Comparison of ENCODE assay signal across 35 cellular contexts in genomic region chr9:101341958-101342357, GRCh38. TPM values are rescaled to one million over a fixed set of nuclear protein-coding genes. Genes with fewer than 3 reads are reported as not detected.
"Had no signal": no experiment of that assay in that cellular context is flagged by ENCODE, and none has a peak within 500 bp of the region (broad histone marks: within the 10 kb centered on the region; RNA-seq: fewer than 3 reads in every experiment).

No MANE protein-coding gene starts in this region.

- ATAC-seq: activated CD8-positive, alpha-beta T cell treated with anti-CD3 and anti-CD28 coated beads for 36 hours; activated naive CD4-positive, alpha-beta T cell treated with anti-CD3 and anti-CD28 coated beads, Interleukin-2, amount 50 U/mL, for 72 hours; activated T-cell treated with anti-CD3 and anti-CD28 coated beads, Interleukin-2, amount 50 U/mL, for 4 hours; activated T-cell treated with anti-CD3 and anti-CD28 coated beads, Interleukin-2, amount 50 U/mL, for 72 hours; activated T-helper 17 cell treated with anti-CD3 and anti-CD28 coated beads, Interleukin-2, amount 50 U/mL, for 72 hours had no signal

- H3K36me3 ChIP-seq: adrenal gland, cardiac muscle cell had no signal

- FAIRE-seq: astrocyte, bronchial epithelial cell, TTC549 had no signal

- H3K27ac ChIP-seq: adrenal gland, body of pancreas, cardiac muscle cell, VCaP had no signal

- DNase-seq: activated B cell treated with CpG ODN at 0.5 μM for 24 hours; activated CD4-positive, alpha-beta memory T cell treated with anti-CD3 and anti-CD28 coated beads for 36 hours; activated CD4-positive, alpha-beta T cell treated with anti-CD3 and anti-CD28 coated beads for 4 hours; activated CD4-positive, alpha-beta T cell treated with anti-CD3 and anti-CD28 coated beads, Interleukin-2, amount 10 ng/mL, durations not matched to agents 24 days and 14 days; activated CD4-positive, alpha-beta T cell treated with anti-CD3 and anti-CD28 coated beads, Interleukin-2, amount 50 U/mL, for 1 hour; activated CD4-positive, alpha-beta T cell treated with anti-CD3 and anti-CD28 coated beads, Interleukin-2, amount 50 U/mL, for 4 hours; activated CD4-positive, CD25-positive, alpha-beta regulatory T cell treated with anti-CD3 and anti-CD28 coated beads, Interleukin-2, amount 50 U/mL, for 72 hours; activated CD8-positive, alpha-beta memory T cell treated with anti-CD3 and anti-CD28 coated beads, Interleukin-2, amount 50 U/mL, for 4 hours; activated CD8-positive, alpha-beta T cell treated with anti-CD3 and anti-CD28 coated beads for 36 hours; activated effector memory CD4-positive, alpha-beta T cell treated with anti-CD3 and anti-CD28 coated beads, Interleukin-2, amount 50 U/mL, for 16 hours; activated gamma-delta T cell treated with Interleukin-2 at 50 U/mL for 16 hours; activated naive CD4-positive, alpha-beta T cell; activated naive CD4-positive, alpha-beta T cell treated with anti-CD3 and anti-CD28 coated beads for 36 hours; activated naive CD4-positive, alpha-beta T cell treated with anti-CD3 and anti-CD28 coated beads, Interleukin-2, amount 50 U/mL, for 16 hours; activated naive CD8-positive, alpha-beta T cell treated with anti-CD3 and anti-CD28 coated beads for 36 hours; activated T-cell treated with anti-CD3 and anti-CD28 coated beads for 4 hours; activated T-cell treated with anti-CD3 and anti-CD28 coated beads, Interleukin-2, amount 50 U/mL, for 1 hour; activated T-cell treated with anti-CD3 and anti-CD28 coated beads, Interleukin-2, amount 50 U/mL, for 4 hours; activated T-cell treated with anti-CD3 and anti-CD28 coated beads, Interleukin-2, amount 50 U/mL, for 72 hours; adrenal gland; amniotic stem cell; aorta; body of pancreas; caudate nucleus; cerebellar nuclear complex; T-helper 1 cell; T-helper 2 cell; T-helper 9 cell had no signal

- H3K9me3 ChIP-seq: adrenal gland, body of pancreas had no signal

- H3K4me1 ChIP-seq: adrenal gland had no signal

- H3K4me3 ChIP-seq: adrenal gland, body of pancreas, cardiac muscle cell had no signal

- H3K27me3 ChIP-seq: adrenal gland, body of pancreas, cardiac muscle cell had no signal

RNA-seq across cellular contexts. Expression of gene BAAT, which starts 42.8 kb away (rescaled TPM):
- total RNA-seq: activated B cell treated with CpG ODN at 0.5 μM for 24 hours; activated CD4-positive, alpha-beta memory T cell treated with anti-CD3 and anti-CD28 coated beads for 36 hours; activated CD4-positive, alpha-beta T cell treated with anti-CD3 and anti-CD28 coated beads, Interleukin-2, amount 10 ng/mL, durations not matched to agents 24 days and 14 days; activated CD8-positive, alpha-beta T cell treated with anti-CD3 and anti-CD28 coated beads for 36 hours; activated naive CD4-positive, alpha-beta T cell treated with anti-CD3 and anti-CD28 coated beads for 36 hours; activated naive CD4-positive, alpha-beta T cell treated with anti-CD3 and anti-CD28 coated beads, Interleukin-2, amount 50 U/mL, for 72 hours; aorta; cardiac muscle cell had no signal
- polyA plus RNA-seq: aorta, cardiac muscle cell had no signal
